Comparison of ENCODE assay signal across 8 cellular contexts in the genomic region with DNA sequence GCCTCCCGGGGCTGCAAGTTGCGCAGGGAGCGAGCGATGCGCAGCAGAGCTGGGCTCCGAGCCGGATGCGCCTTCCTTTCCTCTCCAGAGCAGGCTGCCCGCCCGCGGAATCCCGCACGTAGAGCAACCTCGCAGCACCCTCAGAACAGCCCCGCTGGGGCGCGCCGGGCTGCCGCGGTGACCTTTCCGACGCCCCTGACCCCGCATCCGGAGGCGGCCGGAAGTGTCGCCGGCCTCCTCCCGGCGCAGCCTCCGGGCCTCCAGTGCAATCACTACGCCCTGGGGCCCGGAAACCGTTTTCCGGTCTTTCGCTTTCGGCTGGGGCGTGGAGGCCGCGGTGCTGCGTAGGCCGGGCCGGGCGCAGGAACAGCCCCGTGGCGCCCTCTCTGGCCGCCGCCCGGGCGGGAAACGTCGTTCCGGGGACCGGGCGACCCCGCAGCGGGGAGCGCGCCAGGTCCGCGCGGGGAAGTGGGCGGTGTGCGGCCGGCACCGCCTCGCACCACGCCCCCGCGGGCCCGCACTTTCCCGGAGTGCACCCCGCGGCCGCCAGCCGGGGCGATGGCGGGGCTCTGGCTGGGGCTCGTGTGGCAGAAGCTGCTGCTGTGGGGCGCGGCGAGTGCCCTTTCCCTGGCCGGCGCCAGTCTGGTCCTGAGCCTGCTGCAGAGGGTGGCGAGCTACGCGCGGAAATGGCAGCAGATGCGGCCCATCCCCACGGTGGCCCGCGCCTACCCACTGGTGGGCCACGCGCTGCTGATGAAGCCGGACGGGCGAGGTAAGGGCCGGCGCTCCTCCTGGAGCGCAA.
DNase-seq lines count a peak whose midpoint lies in the region; ATAC-seq lines count a peak whose summit lies in the region.

Gene CYP4V2 (plus strand): TSS at position 302 of the 802 bp plus-strand sequence. CDS start 257 bp downstream, at position 559.

- peak; percentile 84 for ATAC-seq in HG02759 (IDR thresholded peaks at IDR 0.05; ENCODE audit: unreplicated experiment)
- peak; percentile 90 to 92 for ATAC-seq in activated CD4-positive, CD25-positive, alpha-beta regulatory T cell treated with anti-CD3 and anti-CD28 coated beads, Interleukin-2, amount 50 U/mL, for 24 hours

- peak; percentile 63 for DNase-seq in NCI-H82 (lab: John Stamatoyannopoulos, UW)
- DNase-seq in NCI-H82 treated with DMSO at 0.1 percent for 48 hours (lab: John Stamatoyannopoulos, UW; ENCODE audit: unreplicated experiment): no peak
- peak; percentile 62 to 95 (median 93) for DNase-seq in NCI-H1417 (lab: John Stamatoyannopoulos, UW)
- peak; percentile 59 for DNase-seq in cerebellar cortex (ENCODE audit: low spot score)
- peak; percentile 80 for DNase-seq in kidney glomerular epithelial cell (lab: John Stamatoyannopoulos, UW)
- DNase-seq in stimulated activated CD4-positive, alpha-beta T cell treated with anti-CD3 and anti-CD28 coated beads, Interleukin-1b, Interleukin-23, amount 100 ng/mL, for 24 hours (ENCODE audit: low read depth in 4 of 4, low spot score in 1 of 4): peak; percentile 64 to 82 (median 76)
